8 cellular contexts compared by ENCODE assay signal in genomic region chr17:5500804-5501391, GRCh38. TPM values are rescaled to one million over a fixed set of nuclear protein-coding genes. Genes with fewer than 3 reads are reported as not detected.
DNase-seq lines count a peak whose midpoint lies in the region; ATAC-seq and TF ChIP-seq lines count a peak whose summit lies in the region.

No MANE protein-coding gene starts in this region.

- POLR2A ChIA-PET in HEK293T (lab: Yijun Ruan, JAX), result interaction anchor here (0.8 to 5.2 kb wide), 8 partner anchors 12 to 62 kb away, joined by 3 to 44 read pairs (median 4); partner anchors contain the start of genes C1QBP, DERL2, DHX33 and MIS12

- no peak overlapping the region for H3K27ac Mint-ChIP-seq in endothelial cell (ENCODE audit: unreplicated experiment)

- H3K27me3 Mint-ChIP-seq in endothelial cell (ENCODE audit: unreplicated experiment), result peaks cover 10% of the 10 kb centered on the region

- peak overlapping the region; percentile 82 for H3K4me3 Mint-ChIP-seq in endothelial cell (ENCODE audit: unreplicated experiment)

- no peaks in the 10 kb centered on the region for H3K9me3 Mint-ChIP-seq in endothelial cell (ENCODE audit: unreplicated experiment)

- H3K36me3 Mint-ChIP-seq in endothelial cell (ENCODE audit: low read depth, unreplicated experiment), result peaks cover 12% of the 10 kb centered on the region

- H3K4me3 ChIP-seq in AG09309 (ENCODE audit: control insufficient read depth, low read depth, low read length), result peak overlapping the region; percentile 69

- CTCF ChIA-PET in HEK293T (lab: Yijun Ruan, JAX), result no interaction called here

- TF ChIP-seq CTCF in AG09309 (IDR thresholded peaks at IDR 0.05; ENCODE audit: control insufficient read depth, insufficient read depth, low read depth, low read length, missing control alignments), result no peak
- TF ChIP-seq CTCF in endothelial cell (IDR thresholded peaks at IDR 0.05; ENCODE audit: unreplicated experiment), result no peak

- ATAC-seq in HG03439 (IDR thresholded peaks at IDR 0.05; ENCODE audit: unreplicated experiment), result no peak

- peaks cover 13% of the 10 kb centered on the region for H3K4me1 Mint-ChIP-seq in endothelial cell (ENCODE audit: unreplicated experiment)

- DNase-seq in AG09309 (ENCODE audit: low read depth) (peak; percentile 50), HEK293T (ENCODE audit: extremely low spot score) (peak; percentile 97), NCI-H774 (lab: John Stamatoyannopoulos, UW) (peak; percentile 72), activated T-cell treated with anti-CD3 and anti-CD28 coated beads for 1 hour (ENCODE audit: low read depth) (peak; percentile 58), endothelial cell (ENCODE audit: low spot score) (peak; percentile 93), mesenteric fat pad (ENCODE audit: low spot score) (peak; percentile 92)
- DNase-seq in stimulated activated CD8-positive, alpha-beta memory T cell treated with anti-CD3 and anti-CD28 coated beads, Interleukin-12 subunit alpha, Interleukin-12 subunit beta, amount 100 ng/mL, for 1 hour (ENCODE audit: low read depth), result peak; percentile 46

TF ChIP-seq in HEK293T, 16 proteins besides CTCF, POLR2A, EP300 and RAD21:
- TF ChIP-seq HDGF (IDR thresholded peaks at IDR 0.05; ENCODE audit: borderline replicate concordance), result no peak
- no peak for TF ChIP-seq FOXA1 (IDR thresholded peaks at IDR 0.05)
- no peak for TF ChIP-seq L3MBTL2 (conservative IDR thresholded peaks at IDR 0.05)
- TF ChIP-seq PKNOX1 (IDR thresholded peaks at IDR 0.05), result no peak
- no peak for TF ChIP-seq CTBP1 (IDR thresholded peaks at IDR 0.05; ENCODE audit: borderline replicate concordance)
- no peak for TF ChIP-seq ELF4 (IDR thresholded peaks at IDR 0.05)
- no peak for TF ChIP-seq NFRKB (IDR thresholded peaks at IDR 0.05)
- TF ChIP-seq SP1 (IDR thresholded peaks at IDR 0.05), result no peak
- TF ChIP-seq FOXK2 (IDR thresholded peaks at IDR 0.05), result no peak
- no peak for TF ChIP-seq SUZ12 (IDR thresholded peaks at IDR 0.05)
- no peak for TF ChIP-seq TARDBP (IDR thresholded peaks at IDR 0.05)
- TF ChIP-seq LEF1 (IDR thresholded peaks at IDR 0.05; ENCODE audit: borderline replicate concordance), result no peak
- no peak for TF ChIP-seq ARNT (IDR thresholded peaks at IDR 0.05)

RNA-seq across cellular contexts. Expression of gene MIS12, which starts 14.5 kb away (rescaled TPM):
- total RNA-seq in endothelial cell (ENCODE audit: unreplicated experiment) (17.2 TPM), mesenteric fat pad (12.9 TPM)

RNA-seq across cellular contexts. Expression of gene DERL2, which starts 14.9 kb away (rescaled TPM):
- 83.4 TPM for total RNA-seq in endothelial cell (ENCODE audit: unreplicated experiment)
- total RNA-seq in mesenteric fat pad, result 73.4 TPM

RNA-seq across cellular contexts. Expression of gene DHX33, which starts 32.1 kb away (rescaled TPM):
- total RNA-seq in endothelial cell (ENCODE audit: unreplicated experiment) (18.4 TPM), mesenteric fat pad (14.5 TPM)

Comparison
In these comparisons a context has a peak if more than half of its experiments do, and no peak if none do; other contexts are left out.
1. DNase-seq: peak in every context shown above with its lines; median percentile 97 in HEK293T; 93 in endothelial cell; 92 in mesenteric fat pad; 72 in NCI-H774; 58 in activated T-cell treated with anti-CD3 and anti-CD28 coated beads for 1 hour; 50 in AG09309; 46 in stimulated activated CD8-positive, alpha-beta memory T cell treated with anti-CD3 and anti-CD28 coated beads, Interleukin-12 subunit alpha, Interleukin-12 subunit beta, amount 100 ng/mL, for 1 hour.